In the genomic region with DNA sequence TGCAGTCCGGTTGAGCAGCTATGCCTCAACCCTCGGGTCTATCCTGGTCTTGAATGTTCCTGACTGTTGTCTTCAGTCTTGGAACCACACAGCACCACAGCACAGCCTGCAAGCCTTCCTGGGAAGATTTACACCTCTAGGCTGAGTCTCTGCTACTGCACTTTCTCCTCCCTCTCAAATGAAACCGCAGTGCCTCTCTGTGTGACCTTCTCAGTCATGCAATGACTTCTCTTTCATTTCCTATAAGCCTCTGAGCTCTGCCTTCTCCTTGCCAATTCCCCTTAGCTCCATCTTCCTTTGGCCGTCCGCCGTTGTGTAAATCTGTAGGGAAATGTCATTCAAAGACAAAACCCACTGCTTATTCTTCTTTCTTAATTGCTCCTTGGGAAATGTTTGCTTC, we compare ENCODE assay signal across 7 cellular contexts.
A peak's percentile ranks its signal among the peaks of the same experiment; 100 is the strongest.
DNase-seq lines count a peak whose midpoint lies in the region; ATAC-seq and TF ChIP-seq lines count a peak whose summit lies in the region.
"Not testable (repeated sequence)": the region's sequence is repeated elsewhere in the genome, so short reads cannot be mapped to it uniquely, and the experiment has no call there.

No MANE protein-coding gene starts in this region.

- ATAC-seq in GM18868 (IDR thresholded peaks at IDR 0.05; ENCODE audit: unreplicated experiment): peak; percentile 81
- ATAC-seq in GM21723 (IDR thresholded peaks at IDR 0.05; ENCODE audit: unreplicated experiment): peak; percentile 69
- peak; percentile 79 for ATAC-seq in HG03108 (IDR thresholded peaks at IDR 0.05; ENCODE audit: unreplicated experiment)

- H3K27ac Mint-ChIP-seq in activated T-cell treated with anti-CD3 and anti-CD28 coated beads, Interleukin-2, amount 50 U/mL, for 24 hours: not testable (repeated sequence)

- H3K4me3 ChIP-seq in NB4 (ENCODE audit: low read depth, low read length): not testable (repeated sequence)

- TF ChIP-seq POLR2A in NB4 (IDR thresholded peaks at IDR 0.05; ENCODE audit: extremely low read depth, insufficient read length): not testable (repeated sequence)

- H3K9me3 Mint-ChIP-seq in activated T-cell treated with anti-CD3 and anti-CD28 coated beads, Interleukin-2, amount 50 U/mL, for 24 hours: not testable (repeated sequence)

- DNase-seq in NB4 (ENCODE audit: low read depth) (peak; percentile 14), fibroblast of gingiva (ENCODE audit: low read depth) (peak; percentile 15), myocyte (ENCODE audit: low read depth) (peak; percentile 9)
- not testable (repeated sequence) for DNase-seq in activated T-cell treated with anti-CD3 and anti-CD28 coated beads, Interleukin-2, amount 50 U/mL, for 24 hours

- H3K4me1 Mint-ChIP-seq in activated T-cell treated with anti-CD3 and anti-CD28 coated beads, Interleukin-2, amount 50 U/mL, for 24 hours (ENCODE audit: low read depth): not testable (repeated sequence)

- H3K4me3 Mint-ChIP-seq in activated T-cell treated with anti-CD3 and anti-CD28 coated beads, Interleukin-2, amount 50 U/mL, for 24 hours: peak overlapping the region; percentile 35

- H3K27me3 Mint-ChIP-seq in activated T-cell treated with anti-CD3 and anti-CD28 coated beads, Interleukin-2, amount 50 U/mL, for 24 hours: not testable (repeated sequence)

- not testable (repeated sequence) for H3K36me3 Mint-ChIP-seq in activated T-cell treated with anti-CD3 and anti-CD28 coated beads, Interleukin-2, amount 50 U/mL, for 24 hours (ENCODE audit: low read depth)

- not testable (repeated sequence) for TF ChIP-seq CTCF in NB4 (IDR thresholded peaks at IDR 0.05; ENCODE audit: low read depth, low read length)
